30 cellular contexts compared by ENCODE assay signal in the genomic region with DNA sequence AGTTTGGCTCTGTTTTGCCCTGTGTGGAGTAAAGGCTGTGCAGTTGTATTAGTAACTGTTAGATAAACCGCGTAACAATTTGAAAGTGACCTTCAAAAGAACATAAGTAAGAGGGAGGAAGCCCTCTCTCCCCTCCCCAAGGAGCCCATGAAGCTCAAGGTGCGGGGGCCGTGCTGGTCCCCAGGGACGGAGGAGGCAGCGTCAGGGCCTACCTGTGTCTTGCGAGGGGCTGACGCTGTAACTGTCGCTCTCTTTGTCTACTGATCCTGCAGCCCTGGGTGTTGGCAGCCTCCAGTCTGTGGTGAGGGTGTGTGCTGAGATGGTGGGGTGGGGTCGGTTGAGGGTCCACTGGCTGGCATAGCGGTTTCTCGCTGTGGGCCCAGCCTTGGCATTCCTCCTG.
"Had no signal": no experiment of that assay in that cellular context is flagged by ENCODE, and none has a peak within 500 bp of the region (broad histone marks: within the 10 kb centered on the region; RNA-seq: fewer than 3 reads in every experiment).

No MANE protein-coding gene starts in this region.

- DNase-seq: activated CD4-positive, alpha-beta memory T cell treated with anti-CD3 and anti-CD28 coated beads, Interleukin-2, amount 10 ng/mL, durations not matched to agents 7 days and 5 days; activated CD4-positive, alpha-beta T cell treated with anti-CD3 and anti-CD28 coated beads for 1 hour; activated CD4-positive, alpha-beta T cell treated with anti-CD3 and anti-CD28 coated beads for 36 hours; activated CD4-positive, alpha-beta T cell treated with anti-CD3 and anti-CD28 coated beads for 48 hours; activated CD4-positive, alpha-beta T cell treated with anti-CD3 and anti-CD28 coated beads, Interleukin-2, amount 10 ng/mL, durations not matched to agents 7 days and 5 days; activated CD4-positive, alpha-beta T cell treated with anti-CD3 and anti-CD28 coated beads, Interleukin-2, amount 50 U/mL, for 48 hours; activated CD4-positive, CD25-positive, alpha-beta regulatory T cell; activated CD8-positive, alpha-beta memory T cell treated with anti-CD3 and anti-CD28 coated beads for 24 hours; activated CD8-positive, alpha-beta memory T cell treated with anti-CD3 and anti-CD28 coated beads, Interleukin-2, amount 10 ng/mL, durations not matched to agents 7 days and 5 days; activated CD8-positive, alpha-beta memory T cell treated with anti-CD3 and anti-CD28 coated beads, Interleukin-2, amount 50 U/mL, for 48 hours; activated CD8-positive, alpha-beta T cell treated with anti-CD3 and anti-CD28 coated beads, Interleukin-2, amount 10 ng/mL, durations not matched to agents 7 days and 5 days; activated effector memory CD4-positive, alpha-beta T cell treated with Interleukin-2 at 50 U/mL for 16 hours; activated gamma-delta T cell; activated naive CD4-positive, alpha-beta T cell treated with anti-CD3 and anti-CD28 coated beads, Interleukin-2, amount 10 ng/mL, durations not matched to agents 7 days and 5 days; activated naive CD4-positive, alpha-beta T cell treated with Interleukin-2 at 50 U/mL for 16 hours; activated naive CD8-positive, alpha-beta T cell treated with anti-CD3 and anti-CD28 coated beads, Interleukin-2, amount 10 ng/mL, durations not matched to agents 7 days and 5 days; activated naive CD8-positive, alpha-beta T cell treated with anti-CD3 and anti-CD28 coated beads, Interleukin-2, amount 50 U/mL, for 24 hours; activated T-cell treated with anti-CD3 and anti-CD28 coated beads, Interleukin-2, amount 50 U/mL, for 24 hours; activated T-cell treated with anti-CD3 and anti-CD28 coated beads, Interleukin-2, amount 50 U/mL, for 48 hours; amygdala; anterior cingulate cortex; T-helper 1 cell; T-helper 2 cell; T-helper 9 cell; WERI-Rb-1 had no signal

- ATAC-seq: activated CD4-positive, alpha-beta T cell treated with anti-CD3 and anti-CD28 coated beads for 36 hours; activated CD4-positive, CD25-positive, alpha-beta regulatory T cell treated with anti-CD3 and anti-CD28 coated beads, Interleukin-2, amount 50 U/mL, for 24 hours; activated CD8-positive, alpha-beta memory T cell treated with anti-CD3 and anti-CD28 coated beads, Interleukin-2, amount 10 ng/mL, durations not matched to agents 7 days and 5 days; activated CD8-positive, alpha-beta T cell treated with anti-CD3 and anti-CD28 coated beads, Interleukin-2, amount 10 ng/mL, durations not matched to agents 7 days and 5 days; activated naive CD8-positive, alpha-beta T cell treated with anti-CD3 and anti-CD28 coated beads, Interleukin-2, amount 50 U/mL, for 24 hours had no signal

- H3K27ac ChIP-seq: ascending aorta, cardiac muscle cell, WERI-Rb-1 had no signal

- FAIRE-seq: bronchial epithelial cell, TTC549 had no signal

- H3K9me3 ChIP-seq: ascending aorta had no signal

- H3K27me3 ChIP-seq: ascending aorta, cardiac muscle cell had no signal

- H3K36me3 ChIP-seq: ascending aorta, cardiac muscle cell, WERI-Rb-1 had no signal

- H3K4me3 ChIP-seq: ascending aorta, cardiac muscle cell had no signal
